Comparison of ENCODE assay signal across 27 cellular contexts in genomic region chr13:64051278-64051677, GRCh38.
DNase-seq lines count a peak whose midpoint lies in the region; ATAC-seq and TF ChIP-seq lines count a peak whose summit lies in the region.
"Had no signal": no experiment of that assay in that cellular context is flagged by ENCODE, and none has a peak within 500 bp of the region (broad histone marks: within the 10 kb centered on the region; RNA-seq: fewer than 3 reads in every experiment).

No MANE protein-coding gene starts in this region.

- TF ChIP-seq CTCF in SK-N-SH (IDR thresholded peaks at IDR 0.05) = no peak

- no peaks in the 10 kb centered on the region for H3K36me3 ChIP-seq in SK-N-SH (replicated peaks in 1 of 2; ENCODE audit: control insufficient read depth in 1 of 2, insufficient read depth in 2 of 2, low read length in 1 of 2)
- H3K36me3 ChIP-seq: BE2C; BLaER1; BLaER1 treated with 17β-estradiol and CSF1 and Interleukin-3, amounts not matched to agents 10 nM and 100 nM had no signal

- POLR2A ChIA-PET in SK-N-SH (lab: Yijun Ruan, JAX) = no interaction called here

- H3K9me3 ChIP-seq in SK-N-SH = no peaks in the 10 kb centered on the region
- H3K9me3 ChIP-seq: A549, BE2C, Caco-2 had no signal

- no peak overlapping the region for H3K4me3 ChIP-seq in SK-N-SH (ENCODE audit: low read depth in 2 of 2, low read length in 1 of 2)
- H3K4me3 ChIP-seq: A549; BLaER1; BLaER1 treated with 17β-estradiol and CSF1 and Interleukin-3, amounts not matched to agents 10 nM and 100 nM had no signal

- no peaks in the 10 kb centered on the region for H3K4me1 ChIP-seq in SK-N-SH (ENCODE audit: control insufficient read depth in 1 of 2, insufficient read depth in 2 of 2, low read depth in 1 of 2, low read length in 1 of 2)
- H3K4me1 ChIP-seq: A549, BE2C, Caco-2 had no signal

- TF ChIP-seq RAD21 in SK-N-SH (IDR thresholded peaks at IDR 0.05; ENCODE audit: low read length) = no peak

- ATAC-seq in SK-N-SH treated with all-trans-retinoic acid at 6 μM for 48 hours = no peak
- ATAC-seq: A549; CD8-positive, alpha-beta T cell had no signal

- no peaks in the 10 kb centered on the region for H4K20me1 ChIP-seq in SK-N-SH (ENCODE audit: insufficient read depth)
- H4K20me1 ChIP-seq: BLaER1; BLaER1 treated with 17β-estradiol and CSF1 and Interleukin-3, amounts not matched to agents 10 nM and 100 nM had no signal

- no peaks in the 10 kb centered on the region for H3F3A ChIP-seq in SK-N-SH (replicated peaks; ENCODE audit: insufficient read depth)

- H3K27ac ChIP-seq in SK-N-SH (ENCODE audit: low read depth in 2 of 2, low read length in 1 of 2) = no peak overlapping the region
- H3K27ac ChIP-seq: 22Rv1; A549; BLaER1; BLaER1 treated with 17β-estradiol and CSF1 and Interleukin-3, amounts not matched to agents 10 nM and 100 nM; C4-2B had no signal

- H2AFZ ChIP-seq in SK-N-SH (ENCODE audit: low read depth) = no peak overlapping the region

- TF ChIP-seq EP300 in SK-N-SH (IDR thresholded peaks at IDR 0.05; ENCODE audit: borderline replicate concordance in 1 of 2, low read depth in 1 of 2, low read length in 1 of 2) = no peak

- H3K4me2 ChIP-seq in SK-N-SH = no peak overlapping the region
- H3K4me2 ChIP-seq: A549; BLaER1; BLaER1 treated with 17β-estradiol and CSF1 and Interleukin-3, amounts not matched to agents 10 nM and 100 nM had no signal

- no peak for DNase-seq in SK-N-SH
- DNase-seq: 8988T; ACHN; AML-193; BE2C; C1 segment of cervical spinal cord; Caco-2; Calu3; CD4-positive, alpha-beta memory T cell; CD4-positive, alpha-beta T cell; CD4-positive, CD25-positive, alpha-beta regulatory T cell; CD8-positive, alpha-beta memory T cell; CD8-positive, alpha-beta T cell; COR-L47; DMS 273 treated with DMSO at 0.1 percent for 48 hours; DMS153; DMS53; DMS79; DMS79 treated with DMSO at 0.1 percent for 48 hours; DND-41; EL had no signal

- no peaks in the 10 kb centered on the region for H3K27me3 ChIP-seq in SK-N-SH (ENCODE audit: insufficient read depth)
- H3K27me3 ChIP-seq: BE2C; BLaER1; BLaER1 treated with 17β-estradiol and CSF1 and Interleukin-3, amounts not matched to agents 10 nM and 100 nM had no signal

- no peak overlapping the region for H3K9ac ChIP-seq in SK-N-SH
- H3K9ac ChIP-seq: BLaER1; BLaER1 treated with 17β-estradiol and CSF1 and Interleukin-3, amounts not matched to agents 10 nM and 100 nM had no signal

- no peaks in the 10 kb centered on the region for H3K79me2 ChIP-seq in SK-N-SH (ENCODE audit: insufficient read depth)

- CTCF ChIA-PET in SK-N-SH (lab: Yijun Ruan, JAX) = no interaction called here

- H3K9me2 ChIP-seq in SK-N-SH = no peaks in the 10 kb centered on the region

TF ChIP-seq in SK-N-SH treated with all-trans-retinoic acid at 6 μM for 48 hours, 23 proteins besides CTCF, POLR2A, EP300 and RAD21:
- TF ChIP-seq ZNF8 (CRISPR knock-in tag; IDR thresholded peaks at IDR 0.05) = peak; percentile 95
- no peak for TF ChIP-seq TCF4 (CRISPR knock-in tag; IDR thresholded peaks at IDR 0.05; ENCODE audit: borderline replicate concordance)

TF ChIP-seq in SK-N-SH, 30 proteins besides CTCF, POLR2A, EP300 and RAD21:
- no peak for TF ChIP-seq FOXM1 (IDR thresholded peaks at IDR 0.05; ENCODE audit: low read depth)
- no peak for TF ChIP-seq SIN3A (IDR thresholded peaks at IDR 0.05; ENCODE audit: borderline replicate concordance, low read depth, low read length)
- TF ChIP-seq POLR2AphosphoS5 (IDR thresholded peaks at IDR 0.05; ENCODE audit: low read depth, low read length) = no peak
- no peak for TF ChIP-seq USF1 (IDR thresholded peaks at IDR 0.05; ENCODE audit: borderline replicate concordance, low read depth)
- no peak for TF ChIP-seq CHD2 (IDR thresholded peaks at IDR 0.05; ENCODE audit: low read length, partially characterized antibody)
- no peak for TF ChIP-seq REST (IDR thresholded peaks at IDR 0.05; ENCODE audit: low read depth, low read length)
- no peak for TF ChIP-seq USF2 (IDR thresholded peaks at IDR 0.05; ENCODE audit: borderline replicate concordance, low read depth, low read length)
- TF ChIP-seq GABPA (IDR thresholded peaks at IDR 0.05; ENCODE audit: low read depth) = no peak
- no peak for TF ChIP-seq FOSL2 (IDR thresholded peaks at IDR 0.05; ENCODE audit: borderline replicate concordance, low read depth)
- no peak for TF ChIP-seq RCOR1 (IDR thresholded peaks at IDR 0.05; ENCODE audit: low read length)
- no peak for TF ChIP-seq PBX3 (IDR thresholded peaks at IDR 0.05)
- TF ChIP-seq TAF1 (IDR thresholded peaks at IDR 0.05; ENCODE audit: borderline replicate concordance, low read depth, low read length) = no peak
- TF ChIP-seq TCF12 (IDR thresholded peaks at IDR 0.05) = no peak
- TF ChIP-seq JUND (IDR thresholded peaks at IDR 0.05) = no peak
- no peak for TF ChIP-seq EZH2phosphoT487 (IDR thresholded peaks at IDR 0.05; ENCODE audit: borderline replicate concordance, low read depth)
- TF ChIP-seq YY1 (IDR thresholded peaks at IDR 0.05; ENCODE audit: low read depth) = no peak
- no peak for TF ChIP-seq ZBTB33 (IDR thresholded peaks at IDR 0.05; ENCODE audit: borderline replicate concordance, low read depth)
